ENCODE assay signal across 21 cellular contexts in genomic region chr11:28243057-28243456, GRCh38.
DNase-seq lines count a peak whose midpoint lies in the region; ATAC-seq and TF ChIP-seq lines count a peak whose summit lies in the region.
"Had no signal": no experiment of that assay in that cellular context is flagged by ENCODE, and none has a peak within 500 bp of the region (broad histone marks: within the 10 kb centered on the region; RNA-seq: fewer than 3 reads in every experiment).

No MANE protein-coding gene starts in this region.

- H3K36me3 Mint-ChIP-seq in osteocyte (ENCODE audit: unreplicated experiment) (peaks cover 10% of the 10 kb centered on the region), Calu3 (ENCODE audit: insufficient read depth, unreplicated experiment) (no peaks in the 10 kb centered on the region), natural killer cell (no peaks in the 10 kb centered on the region)
- H3K36me3 Mint-ChIP-seq in naive thymus-derived CD4-positive, alpha-beta T cell: peaks cover 6 to 52% (median 36%) of the 10 kb centered on the region in 5 donors

- POLR2A ChIA-PET in naive thymus-derived CD4-positive, alpha-beta T cell (lab: Charles Lee): no interaction called here

- peaks cover 5% of the 10 kb centered on the region for H3K9me3 Mint-ChIP-seq in osteocyte (ENCODE audit: unreplicated experiment)
- H3K9me3 Mint-ChIP-seq in Calu3 (ENCODE audit: low read depth, unreplicated experiment): no peaks in the 10 kb centered on the region
- no peaks in the 10 kb centered on the region for H3K9me3 Mint-ChIP-seq in natural killer cell
- peaks cover 0 to 5% (median 0%) of the 10 kb centered on the region in 11 donors for H3K9me3 Mint-ChIP-seq in naive thymus-derived CD4-positive, alpha-beta T cell

- no peaks in the 10 kb centered on the region for H3K9me3 ChIP-seq in heart right ventricle
- H3K9me3 ChIP-seq in naive thymus-derived CD4-positive, alpha-beta T cell (ENCODE audit: control insufficient read depth in 2 of 3, low read length in 3 of 3): no peaks in the 10 kb centered on the region
- H3K9me3 ChIP-seq: BE2C had no signal

- H3K4me3 ChIP-seq in heart right ventricle (no peak overlapping the region), coronary artery (peak overlapping the region; percentile 27)
- H3K4me3 ChIP-seq in naive thymus-derived CD4-positive, alpha-beta T cell (ENCODE audit: low read length): no peak overlapping the region

- H3K27me3 ChIP-seq in heart right ventricle: no peaks in the 10 kb centered on the region
- no peaks in the 10 kb centered on the region for H3K27me3 ChIP-seq in naive thymus-derived CD4-positive, alpha-beta T cell (ENCODE audit: control insufficient read depth in 2 of 2, insufficient read depth in 2 of 2, low read length in 2 of 2)
- H3K27me3 ChIP-seq: BE2C had no signal

- H3K27ac ChIP-seq in heart right ventricle (no peak overlapping the region), coronary artery (peak overlapping the region in 1 of 2 donors; percentile 29)
- no peak overlapping the region for H3K27ac ChIP-seq in naive thymus-derived CD4-positive, alpha-beta T cell (ENCODE audit: low read depth, low read length)

- H3K4me1 Mint-ChIP-seq in osteocyte (ENCODE audit: unreplicated experiment) (peaks cover 26% of the 10 kb centered on the region), Calu3 (ENCODE audit: low read depth, unreplicated experiment) (no peaks in the 10 kb centered on the region), natural killer cell (peaks cover 12% of the 10 kb centered on the region in 2 donors)
- peaks cover 0 to 8% (median 0%) of the 10 kb centered on the region in 7 donors for H3K4me1 Mint-ChIP-seq in naive thymus-derived CD4-positive, alpha-beta T cell

- H3K36me3 ChIP-seq in heart right ventricle: no peaks in the 10 kb centered on the region
- H3K36me3 ChIP-seq in naive thymus-derived CD4-positive, alpha-beta T cell (ENCODE audit: control insufficient read depth in 2 of 3, insufficient read depth in 3 of 3, low read length in 3 of 3): no peaks in the 10 kb centered on the region
- H3K36me3 ChIP-seq: BE2C had no signal

- intact Hi-C loops in heart right ventricle (cut with DNase I): no loop called here
- intact Hi-C loops in Right ventricle myocardium superior (cut with DNase I): no loop called here
- intact Hi-C loops in Calu3 (cut with micrococcal nuclease; ENCODE audit: unreplicated experiment): no loop called here
- intact Hi-C loops in natural killer cell (cut with micrococcal nuclease): no loop called here
- intact Hi-C loops in naive thymus-derived CD4-positive, alpha-beta T cell (cut with micrococcal nuclease): loop anchor here in 1 of 2 donors (2.0 kb wide), 1 partner anchor 16 kb away; no protein-coding TSS in a partner anchor

- DNase-seq in heart right ventricle: no peak
- no peak for DNase-seq in Right ventricle myocardium superior
- DNase-seq in coronary artery (ENCODE audit: low spot score): no peak
- no peak for DNase-seq in osteocyte (ENCODE audit: extremely low spot score, unreplicated experiment)
- DNase-seq in Calu3: no peak
- DNase-seq in natural killer cell: no peak
- no peak for DNase-seq in naive thymus-derived CD4-positive, alpha-beta T cell
- DNase-seq: 8988T; BE2C; CD4-positive, CD25-positive, alpha-beta regulatory T cell; COR-L47; KBM-7; NCI-H1105; NCI-H1694; NCI-H2081 treated with DMSO at 0.1 percent for 48 hours; NCI-H524; NCI-H82; OCI-M1; SIG-M5 had no signal

- no peak for TF ChIP-seq CTCF in heart right ventricle (IDR thresholded peaks at IDR 0.05)
- no peak for TF ChIP-seq CTCF in coronary artery (IDR thresholded peaks at IDR 0.05)
- TF ChIP-seq CTCF in osteocyte (IDR thresholded peaks at IDR 0.05): no peak
- no peak for TF ChIP-seq CTCF in Calu3 (IDR thresholded peaks at IDR 0.05; ENCODE audit: unreplicated experiment)
- no peak for TF ChIP-seq CTCF in natural killer cell (IDR thresholded peaks at IDR 0.05)

- H3K4me3 Mint-ChIP-seq in osteocyte (ENCODE audit: unreplicated experiment) (no peak overlapping the region), Calu3 (ENCODE audit: low read depth, unreplicated experiment) (no peak overlapping the region), natural killer cell (no peak overlapping the region)
- H3K4me3 Mint-ChIP-seq in naive thymus-derived CD4-positive, alpha-beta T cell: no peak overlapping the region
- H3K4me3 Mint-ChIP-seq: CD4-positive, CD25-positive, alpha-beta regulatory T cell had no signal

- no peaks in the 10 kb centered on the region for H3K27me3 Mint-ChIP-seq in osteocyte (ENCODE audit: unreplicated experiment)
- no peaks in the 10 kb centered on the region for H3K27me3 Mint-ChIP-seq in Calu3 (ENCODE audit: unreplicated experiment)
- no peaks in the 10 kb centered on the region for H3K27me3 Mint-ChIP-seq in natural killer cell (ENCODE audit: low read depth in 2 of 2)
- H3K27me3 Mint-ChIP-seq in naive thymus-derived CD4-positive, alpha-beta T cell: no peaks in the 10 kb centered on the region
- H3K27me3 Mint-ChIP-seq: CD4-positive, CD25-positive, alpha-beta regulatory T cell had no signal

- no TSS peak for BruUV-seq in Calu3 (replicated peaks; lab: Mats Ljungman, UMichigan)

- H3K27ac Mint-ChIP-seq in osteocyte (ENCODE audit: unreplicated experiment): peak overlapping the region; percentile 75
- H3K27ac Mint-ChIP-seq in Calu3 (ENCODE audit: unreplicated experiment): no peak overlapping the region
- H3K27ac Mint-ChIP-seq in natural killer cell: no peak overlapping the region
- no peak overlapping the region for H3K27ac Mint-ChIP-seq in naive thymus-derived CD4-positive, alpha-beta T cell
- H3K27ac Mint-ChIP-seq: CD4-positive, CD25-positive, alpha-beta regulatory T cell had no signal

- CTCF ChIA-PET in Calu3 (lab: Charles Lee): no interaction called here
- CTCF ChIA-PET in naive thymus-derived CD4-positive, alpha-beta T cell (lab: Charles Lee): no interaction called here

- peak in 5 of 8 donors; percentile 29 to 78 (median 75) for ATAC-seq in heart right ventricle
- ATAC-seq in Right ventricle myocardium superior (ENCODE audit: poor library complexity): no peak
- ATAC-seq in natural killer cell: no peak
- ATAC-seq in GM21367 (IDR thresholded peaks at IDR 0.05; ENCODE audit: unreplicated experiment): no peak
- no peak for ATAC-seq in naive thymus-derived CD4-positive, alpha-beta T cell
- ATAC-seq: HepG2 had no signal

- WGBS in heart right ventricle, 2 donors: 38 to 57% methylated on average over 2 of the region's 2 CpGs

- H3K4me1 ChIP-seq in heart right ventricle: peaks cover 0 to 20% (median 0%) of the 10 kb centered on the region in 9 donors
- no peaks in the 10 kb centered on the region for H3K4me1 ChIP-seq in naive thymus-derived CD4-positive, alpha-beta T cell (ENCODE audit: control insufficient read depth in 2 of 2, insufficient read depth in 2 of 2, low read length in 2 of 2)
- H3K4me1 ChIP-seq: BE2C had no signal

Comparison
In these comparisons a context has a peak if more than half of its experiments do, and no peak if none do; other contexts are left out.
1. ATAC-seq: peak in heart right ventricle (5 of 8); none in Right ventricle myocardium superior (single experiment), natural killer cell (0 of 3), GM21367 (single experiment) and naive thymus-derived CD4-positive, alpha-beta T cell (single experiment).